22 cellular contexts compared by ENCODE assay signal in genomic region chr3:180909369-180910127, GRCh38. TPM values are rescaled to one million over a fixed set of nuclear protein-coding genes. Genes with fewer than 3 reads are reported as not detected.
DNase-seq lines count a peak whose midpoint lies in the region; ATAC-seq and TF ChIP-seq lines count a peak whose summit lies in the region.
"Had no signal": no experiment of that assay in that cellular context is flagged by ENCODE, and none has a peak within 500 bp of the region (broad histone marks: within the 10 kb centered on the region; RNA-seq: fewer than 3 reads in every experiment).

No MANE protein-coding gene starts in this region.

- H3K9me3 ChIP-seq in Caco-2: no peaks in the 10 kb centered on the region
- H3K9me3 ChIP-seq: suprapubic skin, uterus had no signal

- H3K27ac ChIP-seq in GM23338 (ENCODE audit: low read depth) (no peak overlapping the region), coronary artery (no peak overlapping the region)
- H3K27ac ChIP-seq: C4-2B, epithelial cell of prostate, heart left ventricle, suprapubic skin, uterus, VCaP had no signal

- ATAC-seq in GM23338: no peak
- no peak for ATAC-seq in activated T-helper 17 cell treated with anti-CD3 and anti-CD28 coated beads, Interleukin-2, amount 50 U/mL, for 72 hours (replicated peaks)
- no peak for ATAC-seq in HG03378 (IDR thresholded peaks at IDR 0.05; ENCODE audit: unreplicated experiment)
- ATAC-seq: GM12878, heart left ventricle, left cardiac atrium had no signal

- H3K4me3 ChIP-seq in GM23338 (no peak overlapping the region), Caco-2 (ENCODE audit: low read depth, low read length) (no peak overlapping the region), coronary artery (no peak overlapping the region)
- H3K4me3 ChIP-seq: GM12878, heart left ventricle, suprapubic skin, uterus had no signal

- H3K4me1 Mint-ChIP-seq in activated naive CD4-positive, alpha-beta T cell treated with anti-CD3 and anti-CD28 coated beads for 36 hours (ENCODE audit: low read depth): peaks cover 30% of the 10 kb centered on the region
- H3K4me1 Mint-ChIP-seq in GM23338 (peaks cover 11% of the 10 kb centered on the region), progenitor cell of endocrine pancreas (ENCODE audit: low read depth) (peaks cover 14% of the 10 kb centered on the region), Caco-2 (ENCODE audit: low read depth, unreplicated experiment) (no peaks in the 10 kb centered on the region)
- peaks cover 2% of the 10 kb centered on the region for H3K4me1 Mint-ChIP-seq in activated T-helper 17 cell treated with anti-CD3 and anti-CD28 coated beads, Interleukin-2, amount 50 U/mL, for 72 hours

- H3K27me3 Mint-ChIP-seq in activated naive CD4-positive, alpha-beta T cell treated with anti-CD3 and anti-CD28 coated beads for 36 hours (ENCODE audit: low read depth): no peaks in the 10 kb centered on the region
- H3K27me3 Mint-ChIP-seq in GM23338 (ENCODE audit: insufficient read depth, low read depth, poor library complexity): peaks cover 8% of the 10 kb centered on the region
- no peaks in the 10 kb centered on the region for H3K27me3 Mint-ChIP-seq in activated T-helper 17 cell treated with anti-CD3 and anti-CD28 coated beads, Interleukin-2, amount 50 U/mL, for 72 hours
- no peaks in the 10 kb centered on the region for H3K27me3 Mint-ChIP-seq in progenitor cell of endocrine pancreas
- no peaks in the 10 kb centered on the region for H3K27me3 Mint-ChIP-seq in Caco-2 (ENCODE audit: insufficient read depth, unreplicated experiment)
- H3K27me3 Mint-ChIP-seq: naive B cell had no signal

- H3K4me3 Mint-ChIP-seq in activated naive CD4-positive, alpha-beta T cell treated with anti-CD3 and anti-CD28 coated beads for 36 hours: peak overlapping the region; percentile 44
- H3K4me3 Mint-ChIP-seq in GM23338 (no peak overlapping the region), progenitor cell of endocrine pancreas (ENCODE audit: low read depth) (peak overlapping the region; percentile 18), Caco-2 (ENCODE audit: unreplicated experiment) (no peak overlapping the region)
- H3K4me3 Mint-ChIP-seq in activated T-helper 17 cell treated with anti-CD3 and anti-CD28 coated beads, Interleukin-2, amount 50 U/mL, for 72 hours: peak overlapping the region; percentile 25
- H3K4me3 Mint-ChIP-seq: T-helper 2 cell treated with Interferon-gamma antibody and Interleukin-4, amounts not matched to agents 5 μg/mL and 100 μg/mL, for 36 hours had no signal

- no peak for DNase-seq in activated naive CD4-positive, alpha-beta T cell treated with anti-CD3 and anti-CD28 coated beads for 36 hours
- no peak for DNase-seq in activated naive CD4-positive, alpha-beta T cell treated with Interleukin-2 at 50 U/mL for 16 hours
- DNase-seq in GM23338 (ENCODE audit: low spot score) (no peak), progenitor cell of endocrine pancreas (ENCODE audit: low spot score, unreplicated experiment) (no peak), Caco-2 (no peak), coronary artery (ENCODE audit: low spot score) (no peak)
- DNase-seq: activated CD8-positive, alpha-beta memory T cell treated with anti-CD3 and anti-CD28 coated beads, Interleukin-2, amount 50 U/mL, for 48 hours; DMS53; heart left ventricle; left cardiac atrium; naive B cell; NCI-H1417; NCI-H524; uterus had no signal

- H2AFZ ChIP-seq in GM23338: peak overlapping the region; percentile 53; the same call in 1 of the 2 replicates

- H3K36me3 ChIP-seq in GM23338 (ENCODE audit: insufficient read depth) (no peaks in the 10 kb centered on the region), Caco-2 (ENCODE audit: control insufficient read depth, insufficient read depth, low read length) (no peaks in the 10 kb centered on the region)
- H3K36me3 ChIP-seq: heart left ventricle, suprapubic skin, uterus had no signal

- H3K9me3 Mint-ChIP-seq in activated naive CD4-positive, alpha-beta T cell treated with anti-CD3 and anti-CD28 coated beads for 36 hours: peaks cover 3% of the 10 kb centered on the region
- peaks cover 7% of the 10 kb centered on the region; the same call in 2 of the 3 replicates for H3K9me3 Mint-ChIP-seq in GM23338
- no peaks in the 10 kb centered on the region for H3K9me3 Mint-ChIP-seq in activated T-helper 17 cell treated with anti-CD3 and anti-CD28 coated beads, Interleukin-2, amount 50 U/mL, for 72 hours
- peaks cover 3% of the 10 kb centered on the region for H3K9me3 Mint-ChIP-seq in progenitor cell of endocrine pancreas (ENCODE audit: low read depth)
- no peaks in the 10 kb centered on the region for H3K9me3 Mint-ChIP-seq in Caco-2 (ENCODE audit: unreplicated experiment)

- H3K27me3 ChIP-seq in GM23338 (ENCODE audit: insufficient read depth) (no peaks in the 10 kb centered on the region), Caco-2 (replicated peaks; ENCODE audit: control insufficient read depth, insufficient read depth, low read length) (no peaks in the 10 kb centered on the region)
- H3K27me3 ChIP-seq: heart left ventricle, suprapubic skin, uterus had no signal

- H3K36me3 Mint-ChIP-seq in activated naive CD4-positive, alpha-beta T cell treated with anti-CD3 and anti-CD28 coated beads for 36 hours (ENCODE audit: low read depth): peaks cover 7% of the 10 kb centered on the region
- peaks cover 1% of the 10 kb centered on the region; the same call in 2 of the 3 replicates for H3K36me3 Mint-ChIP-seq in GM23338 (ENCODE audit: low read depth)
- H3K36me3 Mint-ChIP-seq in activated T-helper 17 cell treated with anti-CD3 and anti-CD28 coated beads, Interleukin-2, amount 50 U/mL, for 72 hours (ENCODE audit: low read depth): peaks cover 21% of the 10 kb centered on the region
- H3K36me3 Mint-ChIP-seq in progenitor cell of endocrine pancreas (ENCODE audit: insufficient read depth): no peaks in the 10 kb centered on the region
- H3K36me3 Mint-ChIP-seq in Caco-2 (ENCODE audit: insufficient read depth, unreplicated experiment): peaks cover 5% of the 10 kb centered on the region
- H3K36me3 Mint-ChIP-seq: naive B cell had no signal

- H3K9me2 ChIP-seq in GM23338 (ENCODE audit: insufficient read depth): no peaks in the 10 kb centered on the region

- H3K4me1 ChIP-seq in GM23338 (ENCODE audit: insufficient read depth) (peaks cover 12% of the 10 kb centered on the region), Caco-2 (peaks cover 13% of the 10 kb centered on the region)

- H3F3A ChIP-seq in GM23338 (replicated peaks; ENCODE audit: low read depth): 0 out of 2 replicates have a peak, but pooled peaks cover 3% of the 10 kb centered on the region

- H3K79me2 ChIP-seq in GM23338 (replicated peaks; ENCODE audit: insufficient read depth): peaks cover 21% of the 10 kb centered on the region

- peaks cover 4% of the 10 kb centered on the region for H4K20me1 ChIP-seq in GM23338 (replicated peaks; ENCODE audit: insufficient read depth)

- CTCF ChIA-PET in activated naive CD4-positive, alpha-beta T cell treated with anti-CD3 and anti-CD28 coated beads for 36 hours (lab: Charles Lee): no interaction called here
- CTCF ChIA-PET in Caco-2 (lab: Charles Lee): no interaction called here

- POLR2A ChIA-PET in Caco-2 (lab: Charles Lee): no interaction called here

- BruUV-seq in Caco-2 (replicated peaks; lab: Mats Ljungman, UMichigan): no TSS peak

- no peak overlapping the region for H3K4me2 ChIP-seq in GM23338

- no peak overlapping the region for H3K27ac Mint-ChIP-seq in activated naive CD4-positive, alpha-beta T cell treated with anti-CD3 and anti-CD28 coated beads for 36 hours
- no peak overlapping the region for H3K27ac Mint-ChIP-seq in GM23338
- H3K27ac Mint-ChIP-seq in activated T-helper 17 cell treated with anti-CD3 and anti-CD28 coated beads, Interleukin-2, amount 50 U/mL, for 72 hours: peak overlapping the region; percentile 25
- no peak overlapping the region for H3K27ac Mint-ChIP-seq in progenitor cell of endocrine pancreas
- H3K27ac Mint-ChIP-seq in Caco-2 (ENCODE audit: unreplicated experiment): no peak overlapping the region
- H3K27ac Mint-ChIP-seq: T-helper 2 cell treated with Interferon-gamma antibody and Interleukin-4, amounts not matched to agents 5 μg/mL and 100 μg/mL, for 36 hours had no signal

- TF ChIP-seq CTCF in GM23338 (conservative IDR thresholded peaks at IDR 0.05; ENCODE audit: low read depth in 2 of 2): no peak
- TF ChIP-seq CTCF in progenitor cell of endocrine pancreas (IDR thresholded peaks at IDR 0.05; ENCODE audit: unreplicated experiment): no peak
- TF ChIP-seq CTCF in Caco-2 (IDR thresholded peaks at IDR 0.05; ENCODE audit: insufficient read depth in 1 of 2, low read depth in 1 of 2, low read length in 1 of 2, severe bottlenecking in 1 of 2, unreplicated experiment in 1 of 2): no peak
- no peak for TF ChIP-seq CTCF in coronary artery (IDR thresholded peaks at IDR 0.05)

- intact Hi-C loops in activated naive CD4-positive, alpha-beta T cell treated with anti-CD3 and anti-CD28 coated beads for 36 hours (cut with micrococcal nuclease): loop anchor here (5.0 to 10.0 kb wide), 5 partner anchors 173 to 1585 kb away; partner anchors contain the start of gene ZNF639
- intact Hi-C loops in Caco-2 (cut with micrococcal nuclease; ENCODE audit: unreplicated experiment): no loop called here

TF ChIP-seq in GM23338, 12 proteins besides CTCF, POLR2A, EP300 and RAD21 (continues in another document):
- no peak for TF ChIP-seq POLR2AphosphoS5 (IDR thresholded peaks at IDR 0.05; ENCODE audit: low read depth)

RNA-seq across cellular contexts. Expression of gene FXR1, which starts 2.9 kb away (rescaled TPM):
- total RNA-seq in activated naive CD4-positive, alpha-beta T cell treated with anti-CD3 and anti-CD28 coated beads for 36 hours: 100 to 1,000 TPM; 184 to 194 TPM
- total RNA-seq in GM23338 (2014; rRNA removed; shearing (Covaris generic)): 208 and 228 TPM in 2 replicates
- polyA plus RNA-seq in GM23338 (2016; fragmentation: Nextera tagmentation; extraction: Ambion mirVana): 131 and 136 TPM in 2 replicates
- 100 to 1,000 TPM; 130 to 205 TPM for total RNA-seq in activated T-helper 17 cell treated with anti-CD3 and anti-CD28 coated beads, Interleukin-2, amount 50 U/mL, for 72 hours
- total RNA-seq in progenitor cell of endocrine pancreas: 213 and 216 TPM in 2 replicates
- 126 and 137 TPM in 2 replicates for total RNA-seq in Caco-2 (2022)

Comparison
In these comparisons a context has a peak if more than half of its experiments do, and no peak if none do; other contexts are left out.
1. H3K4me3 Mint-ChIP-seq: peak in activated naive CD4-positive, alpha-beta T cell treated with anti-CD3 and anti-CD28 coated beads for 36 hours (single experiment), activated T-helper 17 cell treated with anti-CD3 and anti-CD28 coated beads, Interleukin-2, amount 50 U/mL, for 72 hours (single experiment) and progenitor cell of endocrine pancreas (single experiment); none in GM23338 (single experiment) and Caco-2 (single experiment).